In the genomic region with DNA sequence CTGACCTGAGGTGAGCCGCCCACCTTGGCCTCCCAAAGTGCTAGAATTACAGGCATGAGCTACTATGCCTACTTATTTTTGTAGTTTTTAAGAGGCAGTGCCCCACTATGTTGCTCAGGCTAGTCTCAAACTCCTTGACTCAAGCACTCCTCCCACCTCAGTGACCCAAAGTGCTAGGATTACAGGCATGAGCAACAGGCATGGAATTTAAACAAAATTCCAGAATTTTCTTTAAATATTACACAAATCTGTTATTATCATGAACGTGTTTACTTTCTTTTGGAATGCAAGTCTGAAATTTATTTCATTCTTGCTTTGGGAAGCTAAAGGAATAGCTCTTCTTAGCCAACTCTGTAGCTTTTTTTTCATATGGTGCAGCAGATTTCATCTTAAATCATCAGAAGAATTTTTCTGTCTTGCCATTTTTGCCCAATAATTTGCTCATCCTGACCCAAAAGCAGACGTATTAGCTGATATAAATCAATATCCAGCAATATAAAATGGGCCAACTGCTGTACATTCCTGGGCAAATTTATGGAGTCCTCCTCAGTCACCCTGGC, we compare ENCODE assay signal across 17 cellular contexts. TPM values are rescaled to one million over a fixed set of nuclear protein-coding genes. Genes with fewer than 3 reads are reported as not detected.
"Had no signal": no experiment of that assay in that cellular context is flagged by ENCODE, and none has a peak within 500 bp of the region (broad histone marks: within the 10 kb centered on the region; RNA-seq: fewer than 3 reads in every experiment).

No MANE protein-coding gene starts in this region.

- DNase-seq: activated CD4-positive, alpha-beta T cell treated with anti-CD3 and anti-CD28 coated beads, Interleukin-2, amount 50 U/mL, for 4 hours; activated effector memory CD4-positive, alpha-beta T cell treated with anti-CD3 and anti-CD28 coated beads, Interleukin-2, amount 50 U/mL, for 16 hours; activated naive CD4-positive, alpha-beta T cell treated with anti-CD3 and anti-CD28 coated beads, Interleukin-2, amount 50 U/mL, for 16 hours; activated T-cell treated with anti-CD3 and anti-CD28 coated beads, Interleukin-2, amount 50 U/mL, for 72 hours; cortex of kidney; foreskin keratinocyte; left cardiac atrium; lower lobe of right lung; stimulated activated CD4-positive, alpha-beta T cell treated with anti-CD3 and anti-CD28 coated beads, Interleukin-4, amount 100 ng/mL, for 4 hours; testis had no signal

- H3K4me2 ChIP-seq: hepatocyte had no signal

- H3K27me3 ChIP-seq: ascending aorta, foreskin keratinocyte, hepatocyte, neutrophil, testis had no signal

- H3K36me3 ChIP-seq: ascending aorta, lower lobe of right lung, neutrophil had no signal

- H3K4me3 ChIP-seq: ascending aorta, hepatocyte, lower lobe of right lung, testis had no signal

- H3K79me2 ChIP-seq: hepatocyte, parathyroid adenoma had no signal

- H3K9ac ChIP-seq: parathyroid adenoma had no signal

- H3K27ac ChIP-seq: ascending aorta, foreskin keratinocyte, hepatocyte, lower lobe of right lung, neutrophil, parathyroid adenoma, testis had no signal

- ATAC-seq: activated T-cell treated with anti-CD3 and anti-CD28 coated beads, Interleukin-2, amount 50 U/mL, for 72 hours; foreskin keratinocyte; left cardiac atrium; lower lobe of right lung; natural killer cell treated with Interleukin-12 subunit alpha and Interleukin-12 subunit beta and Interleukin-15 and Interleukin-18, amount 100 ng/mL, for 72 hours; sciatic nerve; stimulated activated memory B cell treated with anti-CD40 and anti-IgM and Interleukin-4, amounts not matched to agents 10 μg/mL and 1 μg/mL and 100 μg/mL, for 72 hours had no signal

- H3K9me3 ChIP-seq: ascending aorta, lower lobe of right lung, neutrophil, testis had no signal

- H2AFZ ChIP-seq: hepatocyte, parathyroid adenoma had no signal

- H3K4me1 ChIP-seq: ascending aorta, foreskin keratinocyte, lower lobe of right lung, parathyroid adenoma, testis had no signal

RNA-seq across cellular contexts. Expression of a gene that starts 27.8 kb away (rescaled TPM):
- total RNA-seq: ascending aorta, hepatocyte, sciatic nerve had no signal
- polyA plus RNA-seq: hepatocyte had no signal
